ENCODE assay signal across 18 cellular contexts in genomic region chr4:76714226-76714625, GRCh38.
DNase-seq lines count a peak whose midpoint lies in the region; ATAC-seq and TF ChIP-seq lines count a peak whose summit lies in the region.
"Had no signal": no experiment of that assay in that cellular context is flagged by ENCODE, and none has a peak within 500 bp of the region (broad histone marks: within the 10 kb centered on the region; RNA-seq: fewer than 3 reads in every experiment).

No MANE protein-coding gene starts in this region.

- H3K4me1 Mint-ChIP-seq in endothelial cell (ENCODE audit: unreplicated experiment) = peaks cover 30% of the 10 kb centered on the region
- H3K4me1 Mint-ChIP-seq in nephron progenitor cell = peaks cover 52% of the 10 kb centered on the region
- peaks cover 24% of the 10 kb centered on the region for H3K4me1 Mint-ChIP-seq in type B pancreatic cell (ENCODE audit: unreplicated experiment)

- H3K4me3 Mint-ChIP-seq in endothelial cell (ENCODE audit: unreplicated experiment) (no peak overlapping the region), nephron progenitor cell (no peak overlapping the region), type B pancreatic cell (no peak overlapping the region)
- H3K4me3 Mint-ChIP-seq: CD4-positive, alpha-beta memory T cell; IgD-negative memory B cell had no signal

- H3K27me3 Mint-ChIP-seq in endothelial cell (ENCODE audit: unreplicated experiment) = no peaks in the 10 kb centered on the region
- no peaks in the 10 kb centered on the region for H3K27me3 Mint-ChIP-seq in nephron progenitor cell (ENCODE audit: low read depth, poor library complexity)
- no peaks in the 10 kb centered on the region for H3K27me3 Mint-ChIP-seq in type B pancreatic cell
- H3K27me3 Mint-ChIP-seq: IgD-negative memory B cell had no signal

- DNase-seq in endothelial cell (ENCODE audit: low spot score) = no peak
- DNase-seq in nephron progenitor cell = no peak
- DNase-seq in type B pancreatic cell (ENCODE audit: extremely low spot score, unreplicated experiment) = no peak
- DNase-seq in AG08395 (ENCODE audit: low spot score) = no peak
- no peak for DNase-seq in SKM-1 treated with dmso at 0.1 percent for 144 hours (lab: John Stamatoyannopoulos, UW; ENCODE audit: unreplicated experiment)
- DNase-seq: ACHN; Caco-2; CD4-positive, alpha-beta memory T cell; NCI-H1417; NCI-H1694 treated with DMSO at 0.1 percent for 48 hours; NCI-H2081 treated with DMSO at 0.1 percent for 48 hours; NCI-H446; NCI-H526 had no signal

- no peak for TF ChIP-seq CTCF in endothelial cell (IDR thresholded peaks at IDR 0.05; ENCODE audit: unreplicated experiment)
- no peak for TF ChIP-seq CTCF in nephron progenitor cell (IDR thresholded peaks at IDR 0.05)
- TF ChIP-seq CTCF in type B pancreatic cell (conservative IDR thresholded peaks at IDR 0.05) = no peak

- H3K27ac Mint-ChIP-seq in endothelial cell (ENCODE audit: unreplicated experiment) (peak overlapping the region; percentile 67), nephron progenitor cell (peak overlapping the region; percentile 57), type B pancreatic cell (peak overlapping the region; percentile 3)
- H3K27ac Mint-ChIP-seq: CD4-positive, alpha-beta memory T cell; IgD-negative memory B cell had no signal

- ATAC-seq in HG03354 (IDR thresholded peaks at IDR 0.05; ENCODE audit: poor library complexity, severe bottlenecking, unreplicated experiment) (peak; percentile 78), GM19467 (IDR thresholded peaks at IDR 0.05; ENCODE audit: unreplicated experiment) (no peak)
- ATAC-seq: HCT116, Right ventricle myocardium inferior had no signal

- H3K9me3 Mint-ChIP-seq in endothelial cell (ENCODE audit: unreplicated experiment) (no peaks in the 10 kb centered on the region), nephron progenitor cell (no peaks in the 10 kb centered on the region), type B pancreatic cell (no peaks in the 10 kb centered on the region)
- H3K9me3 Mint-ChIP-seq: CD4-positive, alpha-beta memory T cell; IgD-negative memory B cell had no signal

- peaks cover 4% of the 10 kb centered on the region for H3K36me3 Mint-ChIP-seq in endothelial cell (ENCODE audit: low read depth, unreplicated experiment)
- peaks cover 76% of the 10 kb centered on the region for H3K36me3 Mint-ChIP-seq in nephron progenitor cell (ENCODE audit: low read depth)
- H3K36me3 Mint-ChIP-seq in type B pancreatic cell = peaks cover 17% of the 10 kb centered on the region
- H3K36me3 Mint-ChIP-seq: CD4-positive, alpha-beta memory T cell; IgD-negative memory B cell had no signal

Comparison
In these comparisons a context has a peak if more than half of its experiments do, and no peak if none do; other contexts are left out.
1. H3K27ac Mint-ChIP-seq: peak in every context shown above with its lines; median percentile 67 in endothelial cell; 57 in nephron progenitor cell; 3 in type B pancreatic cell.